In the genomic region with DNA sequence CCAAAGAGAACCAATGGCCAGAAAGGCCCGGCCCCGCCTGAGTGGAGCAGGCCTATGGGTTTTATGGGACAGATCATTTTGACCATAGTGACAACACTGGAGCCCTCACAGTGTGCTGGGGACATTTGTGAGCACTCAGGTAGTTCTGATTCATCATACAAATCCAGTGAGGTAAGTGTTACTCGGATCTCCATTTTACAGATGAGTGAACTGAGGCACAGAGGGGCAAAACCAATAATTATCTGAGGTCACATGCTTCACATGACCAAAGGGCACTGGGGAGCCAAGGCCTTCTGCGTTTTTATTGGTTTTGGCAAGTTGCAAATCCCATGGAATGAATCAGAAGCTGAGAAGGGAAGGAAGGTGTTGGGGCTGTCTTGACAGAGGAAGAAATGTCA, we compare ENCODE assay signal across 16 cellular contexts.
A peak's percentile ranks its signal among the peaks of the same experiment; 100 is the strongest.
DNase-seq lines count a peak whose midpoint lies in the region; ATAC-seq, FAIRE-seq and TF ChIP-seq lines count a peak whose summit lies in the region.
"Had no signal": no experiment of that assay in that cellular context is flagged by ENCODE, and none has a peak within 500 bp of the region (broad histone marks: within the 10 kb centered on the region; RNA-seq: fewer than 3 reads in every experiment).

No MANE protein-coding gene starts in this region.

- peak overlapping the region; percentile 47 for H3K4me3 Mint-ChIP-seq in Calu3 (ENCODE audit: low read depth, unreplicated experiment)
- H3K4me3 Mint-ChIP-seq: activated CD8-positive, alpha-beta memory T cell treated with anti-CD3 and anti-CD28 coated beads, Interleukin-2, amount 10 ng/mL, durations not matched to agents 7 days and 5 days; activated naive CD8-positive, alpha-beta T cell treated with anti-CD3 and anti-CD28 coated beads, Interleukin-2, amount 10 ng/mL, durations not matched to agents 7 days and 5 days had no signal

- no peaks in the 10 kb centered on the region for H3K9me3 Mint-ChIP-seq in Calu3 (ENCODE audit: low read depth, unreplicated experiment)
- H3K9me3 Mint-ChIP-seq: activated naive CD8-positive, alpha-beta T cell treated with anti-CD3 and anti-CD28 coated beads, Interleukin-2, amount 10 ng/mL, durations not matched to agents 7 days and 5 days had no signal

- H3K36me3 ChIP-seq in WERI-Rb-1: peaks cover 8% of the 10 kb centered on the region
- H3K36me3 ChIP-seq: tibial artery had no signal

- H3K27ac ChIP-seq in WERI-Rb-1 (peak overlapping the region; percentile 72), substantia nigra (ENCODE audit: low read depth, low read length, poor library complexity, severe bottlenecking) (no peak overlapping the region)
- H3K27ac ChIP-seq: tibial artery had no signal

- TF ChIP-seq CTCF in Calu3 (IDR thresholded peaks at IDR 0.05; ENCODE audit: unreplicated experiment) (no peak), WERI-Rb-1 (IDR thresholded peaks at IDR 0.05; ENCODE audit: low read depth, low read length) (no peak)

- no peak overlapping the region for H3K4me3 ChIP-seq in WERI-Rb-1 (ENCODE audit: low read depth, low read length)
- H3K4me3 ChIP-seq: lung, tibial artery had no signal

- no peak for ATAC-seq in HG02870 (IDR thresholded peaks at IDR 0.05; ENCODE audit: unreplicated experiment)
- ATAC-seq: activated CD8-positive, alpha-beta memory T cell treated with anti-CD3 and anti-CD28 coated beads, Interleukin-2, amount 10 ng/mL, durations not matched to agents 7 days and 5 days had no signal

- BruUV-seq in Calu3 (replicated peaks; lab: Mats Ljungman, UMichigan): no TSS peak

- H3K4me1 Mint-ChIP-seq in Calu3 (ENCODE audit: low read depth, unreplicated experiment): peaks cover 89% of the 10 kb centered on the region

- H3K36me3 Mint-ChIP-seq in Calu3 (ENCODE audit: insufficient read depth, unreplicated experiment): peaks cover 20% of the 10 kb centered on the region
- H3K36me3 Mint-ChIP-seq: activated CD8-positive, alpha-beta memory T cell treated with anti-CD3 and anti-CD28 coated beads, Interleukin-2, amount 10 ng/mL, durations not matched to agents 7 days and 5 days had no signal

- peak overlapping the region; percentile 72 for H3K27ac Mint-ChIP-seq in Calu3 (ENCODE audit: unreplicated experiment)
- H3K27ac Mint-ChIP-seq: activated CD8-positive, alpha-beta memory T cell treated with anti-CD3 and anti-CD28 coated beads, Interleukin-2, amount 10 ng/mL, durations not matched to agents 7 days and 5 days had no signal

- H3K27me3 ChIP-seq in WERI-Rb-1 (ENCODE audit: insufficient read depth, low read depth, severe bottlenecking): no peaks in the 10 kb centered on the region
- H3K27me3 ChIP-seq: tibial artery had no signal

- DNase-seq in A172 (ENCODE audit: low spot score) (peak; percentile 37), Calu3 (no peak), WERI-Rb-1 (no peak), kidney glomerular epithelial cell (lab: John Stamatoyannopoulos, UW) (peak; percentile 27), substantia nigra (lab: John Stamatoyannopoulos, UW) (no peak), NCI-H2227 treated with DMSO at 0.1 percent for 48 hours (lab: John Stamatoyannopoulos, UW) (no peak), GM12892 (ENCODE audit: insufficient read length) (no peak)
- DNase-seq: activated CD8-positive, alpha-beta memory T cell treated with anti-CD3 and anti-CD28 coated beads, Interleukin-2, amount 10 ng/mL, durations not matched to agents 7 days and 5 days; activated naive CD8-positive, alpha-beta T cell treated with anti-CD3 and anti-CD28 coated beads, Interleukin-2, amount 10 ng/mL, durations not matched to agents 7 days and 5 days; cerebellar nuclear complex; NCI-H1048; stimulated activated CD4-positive, alpha-beta T cell treated with anti-CD3 and anti-CD28 coated beads, Interleukin-12 subunit alpha, Interleukin-12 subunit beta, amount 100 ng/mL, for 4 hours; tibial artery had no signal

- CTCF ChIA-PET in Calu3 (lab: Charles Lee): interaction anchor here (1.0 to 1.9 kb wide), 3 partner anchors 12 to 325 kb away, joined by 3 to 4 read pairs (median 3); no protein-coding TSS in a partner anchor

- no peaks in the 10 kb centered on the region for H3K9me3 ChIP-seq in WERI-Rb-1 (ENCODE audit: severe bottlenecking)
- H3K9me3 ChIP-seq: tibial artery had no signal

- no peak for FAIRE-seq in GM12892 (lab: Jason Lieb, UNC)
- FAIRE-seq: TTC549 had no signal

- TF ChIP-seq POLR2A in GM12892 (IDR thresholded peaks at IDR 0.05; ENCODE audit: low read depth, low read length): no peak

- intact Hi-C loops in Calu3 (cut with micrococcal nuclease; ENCODE audit: unreplicated experiment): no loop called here

- H3K27me3 Mint-ChIP-seq in Calu3 (ENCODE audit: unreplicated experiment): no peaks in the 10 kb centered on the region
- H3K27me3 Mint-ChIP-seq: activated CD8-positive, alpha-beta memory T cell treated with anti-CD3 and anti-CD28 coated beads, Interleukin-2, amount 10 ng/mL, durations not matched to agents 7 days and 5 days; activated naive CD8-positive, alpha-beta T cell treated with anti-CD3 and anti-CD28 coated beads, Interleukin-2, amount 10 ng/mL, durations not matched to agents 7 days and 5 days had no signal

Comparison
In these comparisons a context has a peak if more than half of its experiments do, and no peak if none do; other contexts are left out.
1. DNase-seq: peak in A172 (single experiment) and kidney glomerular epithelial cell (single experiment); none in Calu3 (single experiment), WERI-Rb-1 (single experiment), substantia nigra (0 of 49), NCI-H2227 treated with DMSO at 0.1 percent for 48 hours (single experiment) and GM12892 (single experiment).